ENCODE assay signal across 19 cellular contexts in genomic region chr2:134372141-134372540, GRCh38.
A peak's percentile ranks its signal among the peaks of the same experiment; 100 is the strongest.
DNase-seq lines count a peak whose midpoint lies in the region; ATAC-seq and TF ChIP-seq lines count a peak whose summit lies in the region.
"Had no signal": no experiment of that assay in that cellular context is flagged by ENCODE, and none has a peak within 500 bp of the region (broad histone marks: within the 10 kb centered on the region; RNA-seq: fewer than 3 reads in every experiment).

No MANE protein-coding gene starts in this region.

- H3K9me3 ChIP-seq in left ventricle myocardium inferior (replicated peaks): no peaks in the 10 kb centered on the region
- no peaks in the 10 kb centered on the region for H3K9me3 ChIP-seq in heart right ventricle
- no peaks in the 10 kb centered on the region for H3K9me3 ChIP-seq in gastrocnemius medialis
- H3K9me3 ChIP-seq: MG63, psoas muscle, tibial nerve had no signal

- no peak overlapping the region for H3K4me3 ChIP-seq in left ventricle myocardium inferior
- H3K4me3 ChIP-seq in heart right ventricle: no peak overlapping the region
- H3K4me3 ChIP-seq in astrocyte of the spinal cord (ENCODE audit: low read depth, low read length): no peak overlapping the region
- no peak overlapping the region for H3K4me3 ChIP-seq in gastrocnemius medialis
- H3K4me3 ChIP-seq: MG63, psoas muscle, tibial nerve had no signal

- H3K27ac ChIP-seq in left ventricle myocardium inferior (replicated peaks) (peak overlapping the region; percentile 59), heart right ventricle (peak overlapping the region in 5 of 10 donors; percentile 5 to 64 (median 37)), gastrocnemius medialis (no peak overlapping the region)
- H3K27ac ChIP-seq: psoas muscle, WERI-Rb-1 had no signal

- intact Hi-C loops in left ventricle myocardium inferior (cut with micrococcal nuclease): no loop called here
- intact Hi-C loops in heart right ventricle (cut with DNase I): no loop called here
- intact Hi-C loops in gastrocnemius medialis (cut with DNase I; ENCODE audit: low total_unique reads): no loop called here

- in situ Hi-C loops in astrocyte of the spinal cord (cut with HindIII; ENCODE audit: low sequenced_read_pairs): no loop called here
- in situ Hi-C loops in gastrocnemius medialis (cut with MboI; ENCODE audit: low sequenced_read_pairs in 4 of 4): no loop called here

- H3K36me3 Mint-ChIP-seq in memory B cell: peaks cover 40% of the 10 kb centered on the region

- H3K27me3 ChIP-seq in left ventricle myocardium inferior (ENCODE audit: low read depth): no peaks in the 10 kb centered on the region
- no peaks in the 10 kb centered on the region for H3K27me3 ChIP-seq in heart right ventricle
- H3K27me3 ChIP-seq in gastrocnemius medialis: no peaks in the 10 kb centered on the region
- H3K27me3 ChIP-seq: MG63, tibial nerve had no signal

- no peaks in the 10 kb centered on the region for H3K9me3 Mint-ChIP-seq in memory B cell
- H3K9me3 Mint-ChIP-seq: activated CD4-positive, alpha-beta memory T cell treated with anti-CD3 and anti-CD28 coated beads, Interleukin-2, amount 10 ng/mL, durations not matched to agents 7 days and 5 days; activated naive CD4-positive, alpha-beta T cell treated with anti-CD3 and anti-CD28 coated beads, Interleukin-2, amount 50 U/mL, for 72 hours; activated T-cell treated with anti-CD3 and anti-CD28 coated beads, Interleukin-2, amount 50 U/mL, for 4 hours; CD4-positive, CD25-positive, alpha-beta regulatory T cell; stimulated activated effector memory CD8-positive, alpha-beta T cell treated with anti-CD3 and anti-CD28 coated beads, Interleukin-12 subunit alpha, Interleukin-12 subunit beta, amount 100 ng/mL, for 72 hours had no signal

- TF ChIP-seq CTCF in left ventricle myocardium inferior (IDR thresholded peaks at IDR 0.05; ENCODE audit: borderline replicate concordance): no peak
- no peak for TF ChIP-seq CTCF in heart right ventricle (IDR thresholded peaks at IDR 0.05)
- no peak for TF ChIP-seq CTCF in astrocyte of the spinal cord (IDR thresholded peaks at IDR 0.05; ENCODE audit: low read depth, low read length)
- no peak for TF ChIP-seq CTCF in gastrocnemius medialis (IDR thresholded peaks at IDR 0.05 in 4 of 5, conservative IDR thresholded peaks at IDR 0.05 in 1 of 5)

- H3K4me1 ChIP-seq in left ventricle myocardium inferior: peaks cover 96% of the 10 kb centered on the region
- peaks cover 21 to 91% (median 71%) of the 10 kb centered on the region in 9 donors for H3K4me1 ChIP-seq in heart right ventricle
- peaks cover 19 to 26% of the 10 kb centered on the region in 2 donors for H3K4me1 ChIP-seq in gastrocnemius medialis

- WGBS in heart right ventricle, 2 donors: 93 to 96% methylated on average over 5 of the region's 5 CpGs

- ATAC-seq in heart right ventricle: no peak
- no peak for ATAC-seq in memory B cell (ENCODE audit: low read depth)
- ATAC-seq in gastrocnemius medialis: no peak
- no peak for ATAC-seq in HG02938 (IDR thresholded peaks at IDR 0.05; ENCODE audit: unreplicated experiment)
- ATAC-seq: activated naive CD4-positive, alpha-beta T cell treated with anti-CD3 and anti-CD28 coated beads, Interleukin-2, amount 50 U/mL, for 72 hours; activated T-cell treated with anti-CD3 and anti-CD28 coated beads, Interleukin-2, amount 50 U/mL, for 4 hours; HCT116; stimulated activated effector memory CD8-positive, alpha-beta T cell treated with anti-CD3 and anti-CD28 coated beads, Interleukin-12 subunit alpha, Interleukin-12 subunit beta, amount 100 ng/mL, for 72 hours had no signal

- H3K36me3 ChIP-seq in left ventricle myocardium inferior (no peaks in the 10 kb centered on the region), heart right ventricle (peaks cover 0 to 23% (median 0%) of the 10 kb centered on the region in 9 donors), gastrocnemius medialis (no peaks in the 10 kb centered on the region)
- H3K36me3 ChIP-seq: MG63, tibial nerve had no signal

- H3K27me3 Mint-ChIP-seq in memory B cell: no peaks in the 10 kb centered on the region
- H3K27me3 Mint-ChIP-seq: activated CD4-positive, alpha-beta memory T cell treated with anti-CD3 and anti-CD28 coated beads, Interleukin-2, amount 10 ng/mL, durations not matched to agents 7 days and 5 days; CD4-positive, CD25-positive, alpha-beta regulatory T cell had no signal

- peak overlapping the region; percentile 49 for H3K27ac Mint-ChIP-seq in memory B cell
- H3K27ac Mint-ChIP-seq: activated CD4-positive, alpha-beta memory T cell treated with anti-CD3 and anti-CD28 coated beads, Interleukin-2, amount 10 ng/mL, durations not matched to agents 7 days and 5 days; activated naive CD4-positive, alpha-beta T cell treated with anti-CD3 and anti-CD28 coated beads, Interleukin-2, amount 50 U/mL, for 72 hours; CD4-positive, CD25-positive, alpha-beta regulatory T cell; stimulated activated effector memory CD8-positive, alpha-beta T cell treated with anti-CD3 and anti-CD28 coated beads, Interleukin-12 subunit alpha, Interleukin-12 subunit beta, amount 100 ng/mL, for 72 hours had no signal

- peaks cover 26% of the 10 kb centered on the region for H3K4me1 Mint-ChIP-seq in memory B cell

- TF ChIP-seq POLR2A in gastrocnemius medialis (IDR thresholded peaks at IDR 0.05): no peak

- no peak for DNase-seq in left ventricle myocardium inferior
- no peak for DNase-seq in heart right ventricle
- peak; percentile 52 for DNase-seq in astrocyte of the spinal cord (ENCODE audit: low read depth, low spot score)
- no peak for DNase-seq in memory B cell (ENCODE audit: low spot score in 2 of 2)
- DNase-seq in gastrocnemius medialis: no peak
- no peak for DNase-seq in dedifferentiated amniotic fluid mesenchymal stem cell (ENCODE audit: extremely low spot score)
- DNase-seq in pons (ENCODE audit: low spot score): no peak
- DNase-seq: activated CD4-positive, alpha-beta memory T cell treated with anti-CD3 and anti-CD28 coated beads, Interleukin-2, amount 10 ng/mL, durations not matched to agents 7 days and 5 days; activated T-cell treated with anti-CD3 and anti-CD28 coated beads, Interleukin-2, amount 50 U/mL, for 4 hours; CD4-positive, CD25-positive, alpha-beta regulatory T cell; central memory CD4-positive, alpha-beta T cell; WERI-Rb-1 had no signal

- H3K4me3 Mint-ChIP-seq in memory B cell: no peak overlapping the region
- H3K4me3 Mint-ChIP-seq: activated CD4-positive, alpha-beta memory T cell treated with anti-CD3 and anti-CD28 coated beads, Interleukin-2, amount 10 ng/mL, durations not matched to agents 7 days and 5 days; activated T-cell treated with anti-CD3 and anti-CD28 coated beads, Interleukin-2, amount 50 U/mL, for 4 hours; CD4-positive, CD25-positive, alpha-beta regulatory T cell; stimulated activated effector memory CD8-positive, alpha-beta T cell treated with anti-CD3 and anti-CD28 coated beads, Interleukin-12 subunit alpha, Interleukin-12 subunit beta, amount 100 ng/mL, for 72 hours had no signal
